Comparison of ENCODE assay signal across 24 cellular contexts in the genomic region with DNA sequence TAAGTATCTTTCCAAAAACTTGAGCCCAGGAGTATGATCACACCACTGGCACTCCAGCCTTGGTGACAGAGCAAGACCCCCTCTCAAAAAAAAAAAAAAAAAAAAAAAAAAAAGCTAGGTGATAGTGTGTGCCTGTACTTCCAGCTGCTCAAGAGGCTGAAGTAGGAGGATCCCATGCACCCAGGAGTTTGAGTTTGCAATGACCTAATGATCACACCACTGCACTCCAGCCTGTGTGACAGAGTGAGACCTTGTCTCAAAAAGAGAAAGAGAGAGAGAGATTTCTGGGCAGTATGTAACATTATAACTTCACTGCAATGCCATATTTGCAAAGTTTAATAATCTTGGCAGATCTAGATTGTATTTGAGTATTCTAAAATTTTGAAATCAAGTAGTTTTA.
"Had no signal": no experiment of that assay in that cellular context is flagged by ENCODE, and none has a peak within 500 bp of the region (broad histone marks: within the 10 kb centered on the region; RNA-seq: fewer than 3 reads in every experiment).

No MANE protein-coding gene starts in this region.

- H3K36me3 ChIP-seq: MG63 had no signal

- H3K4me1 ChIP-seq: Peyer's patch, SJCRH30 had no signal

- H3K4me3 ChIP-seq: MG63, Peyer's patch, SJCRH30 had no signal

- H3K27me3 ChIP-seq: MG63, Peyer's patch, SJCRH30 had no signal

- ATAC-seq: PC-3, Right ventricle myocardium inferior, SK-N-SH treated with all-trans-retinoic acid at 6 μM for 48 hours had no signal

- H3K9me3 ChIP-seq: MG63, Peyer's patch, SJCRH30 had no signal

- DNase-seq: Karpas-422, KG1, MG63, NCI-H1092, NCI-H1105 treated with DMSO at 0.1 percent for 48 hours, NCI-H1417 treated with DMSO at 0.1 percent for 48 hours, NCI-H146, NCI-H1694 treated with DMSO at 0.1 percent for 48 hours, NCI-H1930, NCI-H2081, NCI-H2107, NCI-H2171 treated with DMSO at 0.1 percent for 48 hours, NCI-H345, NCI-H446 treated with DMSO at 0.1 percent for 48 hours, NCI-H510A treated with DMSO at 0.1 percent for 48 hours, NCI-H526, NCI-H82, PC-3, Peyer's patch, SHP77 treated with DMSO at 0.1 percent for 48 hours, SJCRH30 had no signal

- H3K27ac ChIP-seq: HL-60, Peyer's patch, SJCRH30 had no signal
